Comparison of ENCODE assay signal across 11 cellular contexts in the genomic region with DNA sequence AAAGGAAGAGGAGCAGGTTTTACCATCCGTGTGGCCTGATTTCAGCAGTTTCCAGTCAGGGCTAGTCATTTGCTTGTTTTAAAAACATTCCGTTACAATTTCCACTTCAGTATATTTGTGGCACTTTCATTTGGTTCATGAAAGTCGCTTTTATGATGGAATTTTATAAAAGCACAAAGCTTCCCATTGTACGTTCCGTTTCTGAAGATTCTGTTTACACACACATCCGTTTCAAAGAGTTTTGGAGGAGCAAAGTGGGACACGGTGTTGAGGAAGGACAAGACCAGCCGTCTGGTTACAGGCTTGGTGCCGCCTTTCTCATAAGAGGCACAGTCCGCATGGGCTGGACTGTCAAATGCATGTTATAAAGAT.
DNase-seq lines count a peak whose midpoint lies in the region; ATAC-seq and TF ChIP-seq lines count a peak whose summit lies in the region.
"Had no signal": no experiment of that assay in that cellular context is flagged by ENCODE, and none has a peak within 500 bp of the region (broad histone marks: within the 10 kb centered on the region; RNA-seq: fewer than 3 reads in every experiment).

No MANE protein-coding gene starts in this region.

- WGBS in testis, 2 donors = 53 to 73% methylated on average over 10 of the region's 10 CpGs

- DNase-seq in activated naive CD4-positive, alpha-beta T cell treated with anti-CD3 and anti-CD28 coated beads, Interleukin-2, amount 10 ng/mL, durations not matched to agents 7 days and 5 days = no peak
- no peak for DNase-seq in activated naive CD4-positive, alpha-beta T cell treated with Interleukin-2 at 50 U/mL for 16 hours
- DNase-seq in chondrocyte (ENCODE audit: low spot score) (no peak), testis (no peak), mesenteric fat pad (ENCODE audit: low spot score) (no peak)
- no peak for DNase-seq in stimulated activated CD4-positive, alpha-beta T cell treated with anti-CD3 and anti-CD28 coated beads, Interleukin-2, amount 100 ng/mL, for 24 hours
- DNase-seq: activated T-cell treated with anti-CD3 and anti-CD28 coated beads, Interleukin-2, amount 50 U/mL, for 72 hours; cortex of kidney; NCI-H2081 treated with DMSO at 0.1 percent for 48 hours had no signal

- H3K4me1 Mint-ChIP-seq in activated naive CD4-positive, alpha-beta T cell treated with anti-CD3 and anti-CD28 coated beads, Interleukin-2, amount 10 ng/mL, durations not matched to agents 7 days and 5 days = peaks cover 22% of the 10 kb centered on the region
- H3K4me1 Mint-ChIP-seq in chondrocyte (ENCODE audit: low read depth) = peaks cover 27% of the 10 kb centered on the region

- no peaks in the 10 kb centered on the region for H3K9me3 Mint-ChIP-seq in activated naive CD4-positive, alpha-beta T cell treated with anti-CD3 and anti-CD28 coated beads, Interleukin-2, amount 10 ng/mL, durations not matched to agents 7 days and 5 days
- no peaks in the 10 kb centered on the region for H3K9me3 Mint-ChIP-seq in chondrocyte (ENCODE audit: low read depth)
- H3K9me3 Mint-ChIP-seq: activated T-cell treated with anti-CD3 and anti-CD28 coated beads, Interleukin-2, amount 50 U/mL, for 72 hours had no signal

- H3K4me1 ChIP-seq in muscle layer of duodenum (ENCODE audit: control insufficient read depth in 1 of 2, insufficient read depth in 2 of 2, low read length in 2 of 2) (peaks cover 5 to 12% of the 10 kb centered on the region in 2 donors), testis (peaks cover 30% of the 10 kb centered on the region)

- H3K4me3 ChIP-seq in muscle layer of duodenum (ENCODE audit: low read depth in 1 of 2, low read length in 2 of 2) = no peak overlapping the region
- H3K4me3 ChIP-seq in testis = peak overlapping the region; percentile 46 to 52

- H3K36me3 ChIP-seq in muscle layer of duodenum (ENCODE audit: control insufficient read depth in 1 of 2, insufficient read depth in 2 of 2, low read length in 2 of 2) = no peaks in the 10 kb centered on the region
- no peaks in the 10 kb centered on the region for H3K36me3 ChIP-seq in testis (ENCODE audit: low read depth, missing control alignments)

- ATAC-seq in GM18873 (IDR thresholded peaks at IDR 0.05; ENCODE audit: low FRiP score, unreplicated experiment) = no peak

- no peak for TF ChIP-seq POLR2A in testis (IDR thresholded peaks at IDR 0.05)

- H3K27me3 Mint-ChIP-seq in activated naive CD4-positive, alpha-beta T cell treated with anti-CD3 and anti-CD28 coated beads, Interleukin-2, amount 10 ng/mL, durations not matched to agents 7 days and 5 days = peaks cover 40% of the 10 kb centered on the region
- no peaks in the 10 kb centered on the region for H3K27me3 Mint-ChIP-seq in chondrocyte (ENCODE audit: low read depth)

- H3K27ac ChIP-seq in muscle layer of duodenum (ENCODE audit: low read length) (peak overlapping the region; percentile 89), testis (peak overlapping the region; percentile 92 to 96)

- peak overlapping the region; percentile 42 for H3K27ac Mint-ChIP-seq in activated naive CD4-positive, alpha-beta T cell treated with anti-CD3 and anti-CD28 coated beads, Interleukin-2, amount 10 ng/mL, durations not matched to agents 7 days and 5 days
- peak overlapping the region; percentile 89 for H3K27ac Mint-ChIP-seq in chondrocyte (ENCODE audit: unreplicated experiment)
- H3K27ac Mint-ChIP-seq: activated T-cell treated with anti-CD3 and anti-CD28 coated beads, Interleukin-2, amount 50 U/mL, for 72 hours had no signal

- H3K9me3 ChIP-seq in muscle layer of duodenum (ENCODE audit: control insufficient read depth in 1 of 2, low read length in 2 of 2) = no peaks in the 10 kb centered on the region
- no peaks in the 10 kb centered on the region for H3K9me3 ChIP-seq in testis

- CTCF ChIA-PET in activated naive CD4-positive, alpha-beta T cell treated with anti-CD3 and anti-CD28 coated beads, Interleukin-2, amount 10 ng/mL, durations not matched to agents 7 days and 5 days (lab: Charles Lee) = no interaction called here

- TF ChIP-seq CTCF in chondrocyte (IDR thresholded peaks at IDR 0.05) = no peak
- TF ChIP-seq CTCF in testis (IDR thresholded peaks at IDR 0.05) = no peak

- H3K27me3 ChIP-seq in muscle layer of duodenum (ENCODE audit: low read depth, low read length) (no peaks in the 10 kb centered on the region), testis (no peaks in the 10 kb centered on the region)

- no peaks in the 10 kb centered on the region for H3K36me3 Mint-ChIP-seq in activated naive CD4-positive, alpha-beta T cell treated with anti-CD3 and anti-CD28 coated beads, Interleukin-2, amount 10 ng/mL, durations not matched to agents 7 days and 5 days
- no peaks in the 10 kb centered on the region for H3K36me3 Mint-ChIP-seq in chondrocyte (ENCODE audit: low read depth)

- intact Hi-C loops in testis (cut with DNase I; ENCODE audit: low total_unique reads) = no loop called here

- H3K4me3 Mint-ChIP-seq in activated naive CD4-positive, alpha-beta T cell treated with anti-CD3 and anti-CD28 coated beads, Interleukin-2, amount 10 ng/mL, durations not matched to agents 7 days and 5 days = no peak overlapping the region
- no peak overlapping the region for H3K4me3 Mint-ChIP-seq in chondrocyte (ENCODE audit: unreplicated experiment)

Comparison
In these comparisons a context has a peak if more than half of its experiments do, and no peak if none do; other contexts are left out.
1. H3K4me3 ChIP-seq: peak in testis (2 of 2); none in muscle layer of duodenum (0 of 2).